Comparison of ENCODE assay signal across 12 cellular contexts in genomic region chr20:44958276-44958675, GRCh38. TPM values are rescaled to one million over a fixed set of nuclear protein-coding genes. Genes with fewer than 3 reads are reported as not detected.
DNase-seq lines count a peak whose midpoint lies in the region; ATAC-seq, FAIRE-seq and TF ChIP-seq lines count a peak whose summit lies in the region.
"Had no signal": no experiment of that assay in that cellular context is flagged by ENCODE, and none has a peak within 500 bp of the region (broad histone marks: within the 10 kb centered on the region; RNA-seq: fewer than 3 reads in every experiment).

No MANE protein-coding gene starts in this region.

- H3K4ac ChIP-seq in trophoblast cell (ENCODE audit: low read depth, low read length): peak overlapping the region; percentile 75
- H3K4ac ChIP-seq in neuronal stem cell (ENCODE audit: low read length): no peak overlapping the region

- no peaks in the 10 kb centered on the region for H3K9me3 ChIP-seq in MM.1S (replicated peaks; ENCODE audit: insufficient read depth, low read length)
- H3K9me3 ChIP-seq in K562 (replicated peaks; ENCODE audit: control insufficient read depth, insufficient read depth, low read depth, low read length): no peaks in the 10 kb centered on the region
- H3K9me3 ChIP-seq in trophoblast cell (ENCODE audit: insufficient read depth, low read depth, low read length): no peaks in the 10 kb centered on the region
- H3K9me3 ChIP-seq in neuronal stem cell (replicated peaks in 1 of 2; ENCODE audit: control insufficient read depth in 2 of 2, insufficient read depth in 1 of 2, low read depth in 1 of 2, low read length in 2 of 2): no peaks in the 10 kb centered on the region

- POLR2A ChIA-PET in K562 (lab: Yijun Ruan, JAX): interaction anchor here (1.2 to 2.4 kb wide), 2 partner anchors 9 to 51 kb away, joined by 3 to 8 read pairs; no protein-coding TSS in a partner anchor

- H3K18ac ChIP-seq in trophoblast cell (ENCODE audit: low read length) (peak overlapping the region; percentile 42), neuronal stem cell (ENCODE audit: low read length) (no peak overlapping the region)

- peaks cover 51% of the 10 kb centered on the region for H3K4me1 Mint-ChIP-seq in T-helper 1 cell treated with Interleukin-12 subunit alpha and Interleukin-12 subunit beta and Interleukin-4 antibody, amounts not matched to agents 30 μg/mL and 1 μg/mL, for 36 hours (ENCODE audit: low read depth)

- H3K27ac Mint-ChIP-seq in T-helper 1 cell treated with Interleukin-12 subunit alpha and Interleukin-12 subunit beta and Interleukin-4 antibody, amounts not matched to agents 30 μg/mL and 1 μg/mL, for 36 hours: no peak overlapping the region

- no peaks in the 10 kb centered on the region for H4K20me1 ChIP-seq in MM.1S (ENCODE audit: insufficient read depth, low read length)
- H4K20me1 ChIP-seq in K562 (replicated peaks; ENCODE audit: control insufficient read depth, insufficient read depth, low read length): no peaks in the 10 kb centered on the region

- peak overlapping the region; percentile 99 for H3K4me3 Mint-ChIP-seq in T-helper 1 cell treated with Interleukin-12 subunit alpha and Interleukin-12 subunit beta and Interleukin-4 antibody, amounts not matched to agents 30 μg/mL and 1 μg/mL, for 36 hours

- no peak for TF ChIP-seq CTCF in MM.1S (IDR thresholded peaks at IDR 0.05; ENCODE audit: low read length)
- TF ChIP-seq CTCF in K562 (IDR thresholded peaks at IDR 0.05 in 2 of 3, conservative IDR thresholded peaks at IDR 0.05 in 1 of 3; ENCODE audit: insufficient read depth in 2 of 3, low read depth in 1 of 3, low read length in 3 of 3): no peak

- no peak for TF ChIP-seq RAD21 in K562 (CRISPR knock-in tag; conservative IDR thresholded peaks at IDR 0.05 in 1 of 2, IDR thresholded peaks at IDR 0.05 in 1 of 2)

- WGBS in K562 (ENCODE audit: insufficient coverage, low coverage, missing lambda C conversion rate): 80% methylated on average over 5 of the region's 8 CpGs
- WGBS in trophoblast cell (ENCODE audit: extremely low coverage, insufficient coverage, insufficient read length): no CpG with 5 or more reads among the region's 8 CpGs
- no CpG with 5 or more reads among the region's 8 CpGs for WGBS in neuronal stem cell (ENCODE audit: extremely low coverage in 2 of 2, insufficient read length in 2 of 2, insufficient replicate concordance in 1 of 2), 2 donors

- BruUV-seq in K562 (replicated peaks; lab: Mats Ljungman, UMichigan): no TSS peak

- no peak for ATAC-seq in K562
- ATAC-seq: activated CD4-positive, CD25-positive, alpha-beta regulatory T cell treated with anti-CD3 and anti-CD28 coated beads, Interleukin-2, amount 50 U/mL, for 24 hours had no signal

- H3K9me1 ChIP-seq in K562 (ENCODE audit: control insufficient read depth, insufficient read depth, low read length): no peaks in the 10 kb centered on the region

- FAIRE-seq in K562 (lab: Jason Lieb, UNC): no peak

- H3K4me3 ChIP-seq in MM.1S (ENCODE audit: low read length) (no peak overlapping the region), K562 (peak overlapping the region; percentile 64; the same call in 1 of the 2 replicates), trophoblast cell (ENCODE audit: low read depth, low read length) (no peak overlapping the region), neuronal stem cell (ENCODE audit: low read length in 2 of 2) (no peak overlapping the region)

- H4K91ac ChIP-seq in trophoblast cell (ENCODE audit: low read depth, low read length) (no peak overlapping the region), neuronal stem cell (ENCODE audit: low read depth, low read length, poor library complexity) (no peak overlapping the region)

- DNase-seq in T-helper 1 cell (no peak), MM.1S (no peak), K562 (ENCODE audit: extremely low read depth in 1 of 4, low spot score in 3 of 4) (no peak), trophoblast cell (no peak), DMS153 treated with DMSO at 0.1 percent for 48 hours (lab: John Stamatoyannopoulos, UW; ENCODE audit: unreplicated experiment) (no peak), SHP77 treated with DMSO at 0.1 percent for 48 hours (lab: John Stamatoyannopoulos, UW) (no peak), neuronal stem cell (ENCODE audit: low spot score) (no peak)
- DNase-seq: effector memory CD4-positive, alpha-beta T cell; KG1; Right ventricle myocardium superior had no signal

- H3K9me2 ChIP-seq in MM.1S (replicated peaks; ENCODE audit: insufficient read depth, low read length): no peaks in the 10 kb centered on the region

- H3K4me1 ChIP-seq in MM.1S (ENCODE audit: low read length) (peaks cover 17% of the 10 kb centered on the region), K562 (replicated peaks in 1 of 2; ENCODE audit: control insufficient read depth in 2 of 2, insufficient read depth in 2 of 2, low read length in 2 of 2) (peaks cover 21 to 32% of the 10 kb centered on the region in 2 experiments), trophoblast cell (ENCODE audit: control insufficient read depth in 1 of 2, insufficient read depth in 2 of 2, low read length in 2 of 2) (peaks cover 10 to 30% of the 10 kb centered on the region in 2 experiments), neuronal stem cell (ENCODE audit: control insufficient read depth in 2 of 2, insufficient read depth in 1 of 2, low read depth in 1 of 2, low read length in 2 of 2) (peaks cover 6 to 8% of the 10 kb centered on the region in 2 donors)

- in situ Hi-C loops in K562 (cut with MboI): no loop called here

- H3K4me2 ChIP-seq in MM.1S (ENCODE audit: low read depth, low read length): peak overlapping the region; percentile 91; the same call in 1 of the 2 replicates
- H3K4me2 ChIP-seq in K562 (ENCODE audit: insufficient read depth, low read length): peak overlapping the region; percentile 81
- no peak overlapping the region for H3K4me2 ChIP-seq in trophoblast cell (ENCODE audit: low read length)
- no peak overlapping the region for H3K4me2 ChIP-seq in neuronal stem cell (ENCODE audit: insufficient read depth, low read length, poor library complexity, severe bottlenecking)

- no peak for TF ChIP-seq POLR2A in K562 (conservative IDR thresholded peaks at IDR 0.05)

- CTCF ChIA-PET in K562 (lab: Yijun Ruan, JAX; ENCODE audit: low intra/inter-chr PET ratio): interaction anchor here (0.7 kb wide), 1 partner anchor 346 kb away, joined by 4 read pairs; no protein-coding TSS in a partner anchor

- H2BK5ac ChIP-seq in trophoblast cell (ENCODE audit: low read depth, low read length, poor library complexity): no peak overlapping the region
- H2BK5ac ChIP-seq in neuronal stem cell (ENCODE audit: low read length): no peak overlapping the region

- H4K8ac ChIP-seq in trophoblast cell (ENCODE audit: low read depth, low read length): no peak overlapping the region
- no peak overlapping the region for H4K8ac ChIP-seq in neuronal stem cell (ENCODE audit: low read depth, low read length)

- H3K36me3 ChIP-seq in MM.1S (replicated peaks; ENCODE audit: insufficient read depth, low read length): 0 out of 2 replicates have a peak, but pooled peaks cover 7% of the 10 kb centered on the region
- H3K36me3 ChIP-seq in K562 (ENCODE audit: control insufficient read depth, insufficient read depth, low read length): peaks cover 55% of the 10 kb centered on the region
- peaks cover 14 to 24% of the 10 kb centered on the region in 2 experiments for H3K36me3 ChIP-seq in trophoblast cell (ENCODE audit: control insufficient read depth in 1 of 2, insufficient read depth in 2 of 2, low read length in 2 of 2)
- peaks cover 28 to 49% of the 10 kb centered on the region in 2 donors for H3K36me3 ChIP-seq in neuronal stem cell (replicated peaks in 1 of 2; ENCODE audit: control insufficient read depth in 2 of 2, insufficient read depth in 2 of 2, low read length in 2 of 2)

- H2BK12ac ChIP-seq in trophoblast cell (ENCODE audit: low read length) (no peak overlapping the region), neuronal stem cell (ENCODE audit: low read length) (no peak overlapping the region)

- H3K23ac ChIP-seq in trophoblast cell (ENCODE audit: low read length) (no peak overlapping the region), neuronal stem cell (ENCODE audit: low read depth, low read length, poor library complexity) (no peak overlapping the region)

- no peak overlapping the region for H4K12ac ChIP-seq in trophoblast cell (ENCODE audit: low read depth, low read length)

- H3K79me1 ChIP-seq in trophoblast cell (ENCODE audit: low read length): peaks cover 10% of the 10 kb centered on the region
- H3K79me1 ChIP-seq in neuronal stem cell (ENCODE audit: low read depth, low read length): peaks cover 3% of the 10 kb centered on the region

- intact Hi-C loops in K562 (cut with micrococcal nuclease): no loop called here

- H3K14ac ChIP-seq in trophoblast cell (ENCODE audit: low read length): no peak overlapping the region
- no peak overlapping the region for H3K14ac ChIP-seq in neuronal stem cell (ENCODE audit: low read length)

- no peaks in the 10 kb centered on the region for H3K27me3 ChIP-seq in MM.1S (replicated peaks; ENCODE audit: insufficient read depth, low read length)
- no peaks in the 10 kb centered on the region for H3K27me3 ChIP-seq in K562 (ENCODE audit: control insufficient read depth in 2 of 2, insufficient read depth in 2 of 2, low read length in 2 of 2)
- H3K27me3 ChIP-seq in trophoblast cell (ENCODE audit: insufficient read depth, low read length): no peaks in the 10 kb centered on the region
- H3K27me3 ChIP-seq in neuronal stem cell (ENCODE audit: control insufficient read depth in 3 of 3, insufficient read depth in 3 of 3, low read depth in 1 of 3, low read length in 3 of 3): no peaks in the 10 kb centered on the region

- H3F3A ChIP-seq in MM.1S (ENCODE audit: insufficient read depth, low read length): no peaks in the 10 kb centered on the region

- TF ChIP-seq EP300 in K562 (IDR thresholded peaks at IDR 0.05; ENCODE audit: low read length): no peak

- no peak overlapping the region for H2BK120ac ChIP-seq in trophoblast cell (ENCODE audit: insufficient read depth, low read length, poor library complexity)
- H2BK120ac ChIP-seq in neuronal stem cell (ENCODE audit: low read depth, low read length): no peak overlapping the region

- H3K27me3 Mint-ChIP-seq in T-helper 1 cell treated with Interleukin-12 subunit alpha and Interleukin-12 subunit beta and Interleukin-4 antibody, amounts not matched to agents 30 μg/mL and 1 μg/mL, for 36 hours (ENCODE audit: low read depth): no peaks in the 10 kb centered on the region

- no peak overlapping the region for H2BK15ac ChIP-seq in neuronal stem cell (ENCODE audit: low read length)

- H3K9me3 Mint-ChIP-seq in T-helper 1 cell treated with Interleukin-12 subunit alpha and Interleukin-12 subunit beta and Interleukin-4 antibody, amounts not matched to agents 30 μg/mL and 1 μg/mL, for 36 hours: no peaks in the 10 kb centered on the region

- H3K9ac ChIP-seq in MM.1S (ENCODE audit: low read length) (no peak overlapping the region), K562 (ENCODE audit: insufficient read depth in 1 of 2, low read depth in 2 of 2, low read length in 2 of 2) (peak overlapping the region in 1 of 2 experiments; percentile 31; a peak in 2 of 4 replicates), trophoblast cell (ENCODE audit: low read length) (no peak overlapping the region), neuronal stem cell (ENCODE audit: low read depth, low read length, poor library complexity) (no peak overlapping the region)

- H3K27ac ChIP-seq in MM.1S (ENCODE audit: low read length): no peak overlapping the region
- H3K27ac ChIP-seq in K562 (ENCODE audit: extremely low read depth, low read depth, low read length): no peak overlapping the region
- H3K27ac ChIP-seq in trophoblast cell (ENCODE audit: low read depth, low read length): no peak overlapping the region
- H3K27ac ChIP-seq in neuronal stem cell (replicated peaks; ENCODE audit: low read length): no peak overlapping the region

- H2AK5ac ChIP-seq in trophoblast cell (ENCODE audit: low read length): peak overlapping the region; percentile 58
- H2AK5ac ChIP-seq in neuronal stem cell (ENCODE audit: low read depth, low read length): no peak overlapping the region

- H2AFZ ChIP-seq in MM.1S (ENCODE audit: low read length): no peak overlapping the region
- H2AFZ ChIP-seq in K562 (ENCODE audit: low read depth, low read length): no peak overlapping the region
- H2AFZ ChIP-seq in trophoblast cell (ENCODE audit: insufficient read depth, low read length, poor library complexity): no peak overlapping the region
- H2AFZ ChIP-seq in neuronal stem cell (ENCODE audit: low read length): no peak overlapping the region

- H3K36me3 Mint-ChIP-seq in T-helper 1 cell treated with Interleukin-12 subunit alpha and Interleukin-12 subunit beta and Interleukin-4 antibody, amounts not matched to agents 30 μg/mL and 1 μg/mL, for 36 hours (ENCODE audit: low read depth): peaks cover 41% of the 10 kb centered on the region

- peaks cover 62% of the 10 kb centered on the region for H3K79me2 ChIP-seq in MM.1S (ENCODE audit: low read length)
- peaks cover 45% of the 10 kb centered on the region for H3K79me2 ChIP-seq in K562 (ENCODE audit: control insufficient read depth, insufficient read depth, low read length)
- peaks cover 4% of the 10 kb centered on the region for H3K79me2 ChIP-seq in trophoblast cell (ENCODE audit: control insufficient read depth, insufficient read depth, low read length, poor library complexity)

RNA-seq across cellular contexts. Expression of gene TOMM34, which starts 1.9 kb away (rescaled TPM):
- total RNA-seq in K562 (2011; cell fraction: chromatin; rRNA removed; ENCODE audit: low replicate concordance): 7.3 and 11.7 TPM in 2 replicates
- total RNA-seq in K562 (2011; cell fraction: nucleolus; rRNA removed): 10.5 and 10.8 TPM in 2 replicates
- total RNA-seq in K562 (2011; cell fraction: nucleoplasm; rRNA removed): 13.0 and 16.9 TPM in 2 replicates
- total RNA-seq in K562 (2014; rRNA removed) (41.7 and 49.7 TPM in 2 replicates), K562 (2014; rRNA removed; fragmentation: Illumina TruSeq; extraction: Trizol) (30.9 and 31.7 TPM in 2 replicates), K562 (2015; rRNA removed; fragmentation: Illumina TruSeq; extraction: Trizol) (30.3 and 31.4 TPM in 2 replicates), K562 (2021) (41.3 and 43.4 TPM in 2 replicates)
- polyA plus RNA-seq in K562 (2011; rRNA removed) (49.1 and 56.0 TPM in 2 replicates), K562 (2014; fragmentation: Illumina TruSeq; extraction: Trizol) (62.6 and 69.4 TPM in 2 replicates), K562 (2014; fragmentation: Nextera tagmentation; extraction: Ambion mirVana) (10 to 100 TPM; 18.1 to 32.6 TPM), K562 (2014; rRNA removed) (44.8 and 50.6 TPM in 2 replicates)
- polyA plus RNA-seq in K562 (2011; cell fraction: cytosol; rRNA removed): 50.8 and 67.9 TPM in 2 replicates
- polyA plus RNA-seq in K562 (2011; cell fraction: nucleus; rRNA removed): 34.3 and 45.6 TPM in 2 replicates
- polyA plus RNA-seq in K562 (2012): 34.8 and 51.5 TPM in 2 replicates
- polyA minus RNA-seq in K562 (2011; rRNA and poly(A)+ RNA removed): 24.5 and 32.5 TPM in 2 replicates
- polyA minus RNA-seq in K562 (2011; cell fraction: cytosol; rRNA and poly(A)+ RNA removed): 15.4 and 19.2 TPM in 2 replicates
- 7.7 and 9.7 TPM in 2 replicates for polyA minus RNA-seq in K562 (2011; cell fraction: nucleus; rRNA and poly(A)+ RNA removed)
- 40.4 and 42.2 TPM in 2 replicates for polyA plus RNA-seq in trophoblast cell (2013)
- polyA plus RNA-seq in neuronal stem cell (2013, experiment 1 of 2): 35.5 TPM
- polyA plus RNA-seq in neuronal stem cell (2013, experiment 2 of 2): 35.4 TPM

RNA-seq across cellular contexts. Expression of gene STK4, which starts 8.0 kb away (rescaled TPM):
- 54.9 and 167 TPM in 2 replicates for total RNA-seq in K562 (2011; cell fraction: chromatin; rRNA removed; ENCODE audit: low replicate concordance)
- 25.5 and 35.5 TPM in 2 replicates for total RNA-seq in K562 (2011; cell fraction: nucleolus; rRNA removed)
- total RNA-seq in K562 (2011; cell fraction: nucleoplasm; rRNA removed): 67.2 and 90.2 TPM in 2 replicates
- total RNA-seq in K562 (2014; rRNA removed) (17.1 and 19.8 TPM in 2 replicates), K562 (2014; rRNA removed; fragmentation: Illumina TruSeq; extraction: Trizol) (30.6 and 33.8 TPM in 2 replicates), K562 (2015; rRNA removed; fragmentation: Illumina TruSeq; extraction: Trizol) (27.6 and 30.4 TPM in 2 replicates), K562 (2021) (27.4 and 27.5 TPM in 2 replicates)
- polyA plus RNA-seq in K562 (2011; rRNA removed) (22.7 and 29.7 TPM in 2 replicates), K562 (2014; fragmentation: Illumina TruSeq; extraction: Trizol) (20.3 and 22.2 TPM in 2 replicates), K562 (2014; fragmentation: Nextera tagmentation; extraction: Ambion mirVana) (10 to 100 TPM; 11.9 to 12.0 TPM), K562 (2014; rRNA removed) (16.7 and 19.0 TPM in 2 replicates)
- polyA plus RNA-seq in K562 (2011; cell fraction: cytosol; rRNA removed): 7.7 and 11.9 TPM in 2 replicates
- 23.9 and 27.6 TPM in 2 replicates for polyA plus RNA-seq in K562 (2011; cell fraction: nucleus; rRNA removed)
- polyA plus RNA-seq in K562 (2012): 12.6 and 13.5 TPM in 2 replicates
- polyA minus RNA-seq in K562 (2011; rRNA and poly(A)+ RNA removed): 47.4 and 53.4 TPM in 2 replicates
- polyA minus RNA-seq in K562 (2011; cell fraction: cytosol; rRNA and poly(A)+ RNA removed): 10.5 and 13.9 TPM in 2 replicates
- 34.6 and 48.3 TPM in 2 replicates for polyA minus RNA-seq in K562 (2011; cell fraction: nucleus; rRNA and poly(A)+ RNA removed)
- 13.2 and 14.0 TPM in 2 replicates for polyA plus RNA-seq in trophoblast cell (2013)
- 17.2 TPM for polyA plus RNA-seq in neuronal stem cell (2013, experiment 1 of 2)
- 17.4 TPM for polyA plus RNA-seq in neuronal stem cell (2013, experiment 2 of 2)

RNA-seq across cellular contexts. Expression of gene PABPC1L, which starts 48.4 kb away (rescaled TPM):
- 609 and 822 TPM in 2 replicates for total RNA-seq in K562 (2011; cell fraction: chromatin; rRNA removed; ENCODE audit: low replicate concordance)
- 341 and 348 TPM in 2 replicates for total RNA-seq in K562 (2011; cell fraction: nucleolus; rRNA removed)
- total RNA-seq in K562 (2011; cell fraction: nucleoplasm; rRNA removed): 412 and 472 TPM in 2 replicates
- total RNA-seq in K562 (2014; rRNA removed): 15.8 and 22.2 TPM in 2 replicates
- 12.6 and 13.8 TPM in 2 replicates for total RNA-seq in K562 (2014; rRNA removed; fragmentation: Illumina TruSeq; extraction: Trizol)
- total RNA-seq in K562 (2015; rRNA removed; fragmentation: Illumina TruSeq; extraction: Trizol): 12.2 and 12.9 TPM in 2 replicates
- total RNA-seq in K562 (2021): 38.8 and 48.2 TPM in 2 replicates
- polyA plus RNA-seq in K562 (2011; rRNA removed): 64.2 and 78.4 TPM in 2 replicates
- polyA plus RNA-seq in K562 (2011; cell fraction: cytosol; rRNA removed): 39.8 and 42.7 TPM in 2 replicates
- 277 and 391 TPM in 2 replicates for polyA plus RNA-seq in K562 (2011; cell fraction: nucleus; rRNA removed)
- polyA plus RNA-seq in K562 (2012): 39.2 and 228 TPM in 2 replicates
- 43.8 and 48.8 TPM in 2 replicates for polyA plus RNA-seq in K562 (2014; fragmentation: Illumina TruSeq; extraction: Trizol)
- 1 to 10 TPM; 6.0 to 7.2 TPM for polyA plus RNA-seq in K562 (2014; fragmentation: Nextera tagmentation; extraction: Ambion mirVana)
- 89.7 and 90.3 TPM in 2 replicates for polyA plus RNA-seq in K562 (2014; rRNA removed)
- 19.6 and 23.4 TPM in 2 replicates for polyA minus RNA-seq in K562 (2011; rRNA and poly(A)+ RNA removed)
- polyA minus RNA-seq in K562 (2011; cell fraction: cytosol; rRNA and poly(A)+ RNA removed): 7.3 and 13.4 TPM in 2 replicates
- polyA minus RNA-seq in K562 (2011; cell fraction: nucleus; rRNA and poly(A)+ RNA removed): 52.9 and 54.2 TPM in 2 replicates
- 27.4 and 27.7 TPM in 2 replicates for polyA plus RNA-seq in trophoblast cell (2013)
- 24.3 TPM for polyA plus RNA-seq in neuronal stem cell (2013, experiment 1 of 2)
- 22.1 TPM for polyA plus RNA-seq in neuronal stem cell (2013, experiment 2 of 2)

Comparison
In these comparisons a context has a peak if more than half of its experiments do, and no peak if none do; other contexts are left out.
1. H3K4me2 ChIP-seq: peak in MM.1S (single experiment) and K562 (single experiment); none in trophoblast cell (single experiment) and neuronal stem cell (single experiment).